Comparison of ENCODE assay signal across 13 cellular contexts in genomic region chr17:64580384-64581307, GRCh38.
DNase-seq lines count a peak whose midpoint lies in the region; ATAC-seq and TF ChIP-seq lines count a peak whose summit lies in the region.
"Had no signal": no experiment of that assay in that cellular context is flagged by ENCODE, and none has a peak within 500 bp of the region (broad histone marks: within the 10 kb centered on the region; RNA-seq: fewer than 3 reads in every experiment).

No MANE protein-coding gene starts in this region.

- CTCF ChIA-PET in CD8-positive, alpha-beta memory T cell (lab: Charles Lee) = no interaction called here

- H3K27ac ChIP-seq in CD8-positive, alpha-beta memory T cell (ENCODE audit: low read depth, low read length) = no peak overlapping the region
- peak overlapping the region in 1 of 2 donors; percentile 0 for H3K27ac ChIP-seq in left lung
- H3K27ac ChIP-seq: esophagus muscularis mucosa, KMS-11, sigmoid colon, transverse colon had no signal

- H3K36me3 Mint-ChIP-seq in CD8-positive, alpha-beta memory T cell = peaks cover 8 to 66% (median 25%) of the 10 kb centered on the region in 3 donors
- H3K36me3 Mint-ChIP-seq in activated T-helper 1 cell treated with anti-CD3 and anti-CD28 coated beads, Interleukin-12 subunit alpha, Interleukin-12 subunit beta, Interleukin-2, Interleukin-4 antibody, amounts not matched to agents 30 ng/mL and 10 ng/mL and 1 ng/mL, durations not matched to agents 14 hours and 24 hours and 36 hours (ENCODE audit: low read depth) = peaks cover 13% of the 10 kb centered on the region

- ATAC-seq in HG02610 (IDR thresholded peaks at IDR 0.05; ENCODE audit: unreplicated experiment) (peak; percentile 50), left lung (peak; percentile 47), HG02884 (IDR thresholded peaks at IDR 0.05; ENCODE audit: unreplicated experiment) (no peak)

- H3K4me3 Mint-ChIP-seq in CD8-positive, alpha-beta memory T cell = peak overlapping the region in 1 of 7 donors; percentile 0
- H3K4me3 Mint-ChIP-seq in activated T-helper 1 cell treated with anti-CD3 and anti-CD28 coated beads, Interleukin-12 subunit alpha, Interleukin-12 subunit beta, Interleukin-2, Interleukin-4 antibody, amounts not matched to agents 30 ng/mL and 10 ng/mL and 1 ng/mL, durations not matched to agents 14 hours and 24 hours and 36 hours = no peak overlapping the region

- H3K27me3 Mint-ChIP-seq in CD8-positive, alpha-beta memory T cell = no peaks in the 10 kb centered on the region
- H3K27me3 Mint-ChIP-seq in activated T-helper 1 cell treated with anti-CD3 and anti-CD28 coated beads, Interleukin-12 subunit alpha, Interleukin-12 subunit beta, Interleukin-2, Interleukin-4 antibody, amounts not matched to agents 30 ng/mL and 10 ng/mL and 1 ng/mL, durations not matched to agents 14 hours and 24 hours and 36 hours (ENCODE audit: insufficient read depth) = no peaks in the 10 kb centered on the region

- peak overlapping the region in 7 of 8 donors; percentile 17 to 75 (median 39) for H3K27ac Mint-ChIP-seq in CD8-positive, alpha-beta memory T cell
- H3K27ac Mint-ChIP-seq in activated T-helper 1 cell treated with anti-CD3 and anti-CD28 coated beads, Interleukin-12 subunit alpha, Interleukin-12 subunit beta, Interleukin-2, Interleukin-4 antibody, amounts not matched to agents 30 ng/mL and 10 ng/mL and 1 ng/mL, durations not matched to agents 14 hours and 24 hours and 36 hours = peak overlapping the region; percentile 94

- DNase-seq in CD8-positive, alpha-beta memory T cell = no peak
- no peak for DNase-seq in activated T-helper 1 cell treated with anti-CD3 and anti-CD28 coated beads, Interleukin-12 subunit alpha, Interleukin-12 subunit beta, Interleukin-2, Interleukin-4 antibody, amounts not matched to agents 30 ng/mL and 10 ng/mL and 1 ng/mL, durations not matched to agents 14 hours and 24 hours and 36 hours (ENCODE audit: low spot score)
- DNase-seq in left lung = no peak
- no peak for DNase-seq in NCI-H526 treated with DMSO at 0.1 percent for 48 hours (lab: John Stamatoyannopoulos, UW)
- DNase-seq in NOMO-1 treated with DMSO at 0.1 percent for 48 hours (lab: John Stamatoyannopoulos, UW; ENCODE audit: unreplicated experiment) = no peak
- no peak for DNase-seq in NCI-H146 treated with DMSO at 0.1 percent for 48 hours (lab: John Stamatoyannopoulos, UW; ENCODE audit: unreplicated experiment)
- DNase-seq: cerebellar nuclear complex, sigmoid colon, transverse colon had no signal

- peaks cover 9 to 12% (median 11%) of the 10 kb centered on the region in 3 donors for H3K4me1 Mint-ChIP-seq in CD8-positive, alpha-beta memory T cell
- peaks cover 13% of the 10 kb centered on the region for H3K4me1 Mint-ChIP-seq in activated T-helper 1 cell treated with anti-CD3 and anti-CD28 coated beads, Interleukin-12 subunit alpha, Interleukin-12 subunit beta, Interleukin-2, Interleukin-4 antibody, amounts not matched to agents 30 ng/mL and 10 ng/mL and 1 ng/mL, durations not matched to agents 14 hours and 24 hours and 36 hours (ENCODE audit: low read depth)

- H3K9me3 ChIP-seq in CD8-positive, alpha-beta memory T cell (ENCODE audit: low read length) = no peaks in the 10 kb centered on the region
- H3K9me3 ChIP-seq in left lung = no peaks in the 10 kb centered on the region
- H3K9me3 ChIP-seq: esophagus muscularis mucosa, sigmoid colon, transverse colon had no signal

- POLR2A ChIA-PET in CD8-positive, alpha-beta memory T cell (lab: Charles Lee) = no interaction called here

- no peak overlapping the region for H3K4me3 ChIP-seq in CD8-positive, alpha-beta memory T cell (ENCODE audit: low read length)
- no peak overlapping the region for H3K4me3 ChIP-seq in left lung
- H3K4me3 ChIP-seq: esophagus muscularis mucosa, sigmoid colon, transverse colon had no signal

- intact Hi-C loops in activated T-helper 1 cell treated with anti-CD3 and anti-CD28 coated beads, Interleukin-12 subunit alpha, Interleukin-12 subunit beta, Interleukin-2, Interleukin-4 antibody, amounts not matched to agents 30 ng/mL and 10 ng/mL and 1 ng/mL, durations not matched to agents 14 hours and 24 hours and 36 hours (cut with micrococcal nuclease) = loop anchor here (1.0 to 2.0 kb wide), 5 partner anchors 7 to 74 kb away; partner anchors contain the start of genes CEP95 and DDX5
- intact Hi-C loops in left lung (cut with DNase I) = no loop called here

- peaks cover 32% of the 10 kb centered on the region for H3K36me3 ChIP-seq in CD8-positive, alpha-beta memory T cell (ENCODE audit: insufficient read depth, low read length)
- peaks cover 3 to 78% of the 10 kb centered on the region in 2 donors for H3K36me3 ChIP-seq in left lung

- H3K27me3 ChIP-seq in CD8-positive, alpha-beta memory T cell (ENCODE audit: insufficient read depth, low read length, poor library complexity, severe bottlenecking) = no peaks in the 10 kb centered on the region
- no peaks in the 10 kb centered on the region for H3K27me3 ChIP-seq in left lung
- H3K27me3 ChIP-seq: esophagus muscularis mucosa, sigmoid colon, transverse colon had no signal

- H3K4me1 ChIP-seq in CD8-positive, alpha-beta memory T cell (ENCODE audit: insufficient read depth, low read length) = no peaks in the 10 kb centered on the region
- H3K4me1 ChIP-seq in left lung = no peaks in the 10 kb centered on the region
- H3K4me1 ChIP-seq: esophagus muscularis mucosa, sigmoid colon, transverse colon had no signal

- TF ChIP-seq CTCF in left lung (IDR thresholded peaks at IDR 0.05) = no peak

- H3K9me3 Mint-ChIP-seq in CD8-positive, alpha-beta memory T cell = no peaks in the 10 kb centered on the region
- H3K9me3 Mint-ChIP-seq in activated T-helper 1 cell treated with anti-CD3 and anti-CD28 coated beads, Interleukin-12 subunit alpha, Interleukin-12 subunit beta, Interleukin-2, Interleukin-4 antibody, amounts not matched to agents 30 ng/mL and 10 ng/mL and 1 ng/mL, durations not matched to agents 14 hours and 24 hours and 36 hours = no peaks in the 10 kb centered on the region
